ENCODE assay signal across 8 cellular contexts in the genomic region with DNA sequence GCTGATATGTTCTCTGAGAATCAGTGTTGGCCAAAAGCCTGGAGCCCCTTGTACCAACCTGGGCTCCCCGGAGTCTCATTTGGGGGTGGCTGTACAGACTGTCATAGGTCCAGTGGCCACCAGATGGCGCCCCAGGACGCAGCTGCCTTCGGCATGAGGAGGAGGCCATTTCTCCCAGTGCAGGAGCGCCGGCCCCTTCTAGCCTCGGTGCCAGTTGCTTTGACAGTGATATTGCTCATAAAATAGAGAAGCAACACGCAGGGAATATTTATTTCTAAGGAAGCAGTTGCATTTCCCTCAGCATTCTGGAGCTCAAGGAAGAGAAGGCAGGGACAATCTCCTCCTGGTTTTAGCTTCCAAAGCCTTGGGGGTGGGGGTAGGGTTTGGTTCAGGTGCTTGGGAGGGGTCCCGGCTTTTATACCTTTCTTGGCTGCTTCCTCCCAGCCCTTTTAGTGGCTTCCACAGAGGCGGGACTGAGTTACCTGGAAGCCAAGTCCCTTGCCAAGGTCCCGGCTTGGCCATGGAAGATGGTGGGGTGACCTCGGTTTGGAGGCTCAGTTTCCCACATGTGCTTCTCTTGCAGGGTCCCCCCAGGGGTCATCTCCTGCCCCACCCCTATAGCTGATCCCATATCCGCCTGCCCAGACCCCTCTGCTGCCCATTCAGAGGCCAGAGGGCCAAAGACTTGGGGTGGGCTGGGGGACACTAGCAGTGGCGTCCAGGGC.
DNase-seq lines count a peak whose midpoint lies in the region; ATAC-seq and TF ChIP-seq lines count a peak whose summit lies in the region.

No MANE protein-coding gene starts in this region.

- CTCF ChIA-PET in activated CD8-positive, alpha-beta T cell treated with anti-CD3 and anti-CD28 coated beads for 36 hours (lab: Charles Lee): interaction anchor here (0.6 to 6.0 kb wide), 36 partner anchors 9 to 770 kb away, joined by 3 to 77 read pairs (median 4); no protein-coding TSS in a partner anchor

- DNase-seq in AG08396 (ENCODE audit: low spot score) (peak; percentile 93), HS-5 (ENCODE audit: low read depth) (peak; percentile 23), NCI-H82 treated with DMSO at 0.1 percent for 48 hours (lab: John Stamatoyannopoulos, UW; ENCODE audit: unreplicated experiment) (peak; percentile 61), memory B cell (ENCODE audit: low spot score in 2 of 2) (peak; percentile 89 to 92)
- DNase-seq in activated CD8-positive, alpha-beta T cell treated with anti-CD3 and anti-CD28 coated beads for 36 hours: peak; percentile 92
- peak; percentile 76 for DNase-seq in effector CD8-positive, alpha-beta T cell (lab: John Stamatoyannopoulos, UW)
- DNase-seq in stimulated activated CD8-positive, alpha-beta memory T cell treated with anti-CD3 and anti-CD28 coated beads, Interleukin-15, amount 100 ng/mL, for 1 hour (ENCODE audit: low read depth): peak; percentile 84

- H3K4me3 Mint-ChIP-seq in activated CD8-positive, alpha-beta T cell treated with anti-CD3 and anti-CD28 coated beads for 36 hours: no peak overlapping the region
- H3K4me3 Mint-ChIP-seq in memory B cell: no peak overlapping the region

- H3K36me3 Mint-ChIP-seq in activated CD8-positive, alpha-beta T cell treated with anti-CD3 and anti-CD28 coated beads for 36 hours (ENCODE audit: low read depth): no peaks in the 10 kb centered on the region
- peaks cover 3% of the 10 kb centered on the region for H3K36me3 Mint-ChIP-seq in memory B cell

- H3K9me3 Mint-ChIP-seq in activated CD8-positive, alpha-beta T cell treated with anti-CD3 and anti-CD28 coated beads for 36 hours: no peaks in the 10 kb centered on the region
- no peaks in the 10 kb centered on the region for H3K9me3 Mint-ChIP-seq in memory B cell

- ATAC-seq in GM18907 (IDR thresholded peaks at IDR 0.05; ENCODE audit: unreplicated experiment): peak; percentile 78
- ATAC-seq in activated CD8-positive, alpha-beta T cell treated with anti-CD3 and anti-CD28 coated beads for 36 hours: peak; percentile 98
- peak; percentile 98 for ATAC-seq in memory B cell (ENCODE audit: low read depth)

- H3K27ac Mint-ChIP-seq in activated CD8-positive, alpha-beta T cell treated with anti-CD3 and anti-CD28 coated beads for 36 hours: no peak overlapping the region
- no peak overlapping the region for H3K27ac Mint-ChIP-seq in memory B cell

- H3K4me1 Mint-ChIP-seq in activated CD8-positive, alpha-beta T cell treated with anti-CD3 and anti-CD28 coated beads for 36 hours (ENCODE audit: low read depth): peaks cover 9% of the 10 kb centered on the region
- peaks cover 3% of the 10 kb centered on the region for H3K4me1 Mint-ChIP-seq in memory B cell

- TF ChIP-seq CTCF in activated CD8-positive, alpha-beta T cell treated with anti-CD3 and anti-CD28 coated beads for 36 hours (IDR thresholded peaks at IDR 0.05): peak; percentile 92

- intact Hi-C loops in activated CD8-positive, alpha-beta T cell treated with anti-CD3 and anti-CD28 coated beads for 36 hours (cut with micrococcal nuclease): loop anchor here (2.0 kb wide), 1 partner anchor 281 kb away; no protein-coding TSS in a partner anchor

- POLR2A ChIA-PET in activated CD8-positive, alpha-beta T cell treated with anti-CD3 and anti-CD28 coated beads for 36 hours (lab: Charles Lee): interaction anchor here (0.6 to 0.7 kb wide), 2 partner anchors 265 to 287 kb away, joined by 3 read pairs; no protein-coding TSS in a partner anchor

- H3K27me3 Mint-ChIP-seq in activated CD8-positive, alpha-beta T cell treated with anti-CD3 and anti-CD28 coated beads for 36 hours: no peaks in the 10 kb centered on the region
- no peaks in the 10 kb centered on the region for H3K27me3 Mint-ChIP-seq in memory B cell

Comparison
In these comparisons a context has a peak if more than half of its experiments do, and no peak if none do; other contexts are left out.
1. Peak in every context shown above with its lines: DNase-seq and ATAC-seq.
2. DNase-seq: peak in every context shown above with its lines; median percentile 93 in AG08396; 92 in activated CD8-positive, alpha-beta T cell treated with anti-CD3 and anti-CD28 coated beads for 36 hours; 90 in memory B cell; 84 in stimulated activated CD8-positive, alpha-beta memory T cell treated with anti-CD3 and anti-CD28 coated beads, Interleukin-15, amount 100 ng/mL, for 1 hour; 76 in effector CD8-positive, alpha-beta T cell; 61 in NCI-H82 treated with DMSO at 0.1 percent for 48 hours; 23 in HS-5.